ENCODE assay signal across 22 cellular contexts in the genomic region with DNA sequence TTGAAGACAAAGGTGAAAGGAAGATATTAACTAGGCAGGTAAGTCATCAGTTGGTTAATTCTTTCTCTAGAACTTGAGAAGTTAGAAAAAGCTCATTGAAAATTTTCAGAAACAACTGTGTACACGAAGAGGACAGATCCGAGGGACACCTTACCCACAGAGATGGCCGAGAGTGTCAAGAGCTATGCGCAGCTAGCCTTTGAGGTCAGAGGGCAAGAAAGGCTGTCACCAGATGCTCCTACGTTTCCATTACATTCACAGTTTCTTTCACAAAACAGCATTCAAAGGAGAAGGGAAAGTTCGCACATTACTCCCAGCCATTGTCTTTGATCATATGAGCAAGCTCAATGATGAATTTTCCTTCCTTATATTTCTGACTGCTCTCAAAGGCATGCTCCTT. TPM values are rescaled to one million over a fixed set of nuclear protein-coding genes. Genes with fewer than 3 reads are reported as not detected.
DNase-seq lines count a peak whose midpoint lies in the region; ATAC-seq and TF ChIP-seq lines count a peak whose summit lies in the region.
"Had no signal": no experiment of that assay in that cellular context is flagged by ENCODE, and none has a peak within 500 bp of the region (broad histone marks: within the 10 kb centered on the region; RNA-seq: fewer than 3 reads in every experiment).

No MANE protein-coding gene starts in this region.

- peak overlapping the region; percentile 65 for H3K27ac Mint-ChIP-seq in CD4-positive, alpha-beta T cell
- H3K27ac Mint-ChIP-seq in CD8-positive, alpha-beta memory T cell, result peak overlapping the region in 5 of 8 donors; percentile 9 to 63 (median 32)
- peak overlapping the region; percentile 11 for H3K27ac Mint-ChIP-seq in activated naive CD8-positive, alpha-beta T cell treated with anti-CD3 and anti-CD28 coated beads for 36 hours
- H3K27ac Mint-ChIP-seq in nephron progenitor cell, result peak overlapping the region; percentile 53
- H3K27ac Mint-ChIP-seq: B cell, GM23338 had no signal

- H3K36me3 ChIP-seq in CD8-positive, alpha-beta memory T cell (ENCODE audit: insufficient read depth, low read length), result peaks cover 23% of the 10 kb centered on the region

- intact Hi-C loops in CD4-positive, alpha-beta T cell (cut with DNase I, micrococcal nuclease), result no loop called here

- H3K27ac ChIP-seq in CD4-positive, alpha-beta T cell (ENCODE audit: low read depth, low read length), result no peak overlapping the region
- H3K27ac ChIP-seq in CD8-positive, alpha-beta memory T cell (ENCODE audit: low read depth, low read length), result no peak overlapping the region
- H3K27ac ChIP-seq: A549 had no signal

- H3K4me1 ChIP-seq in CD8-positive, alpha-beta memory T cell (ENCODE audit: insufficient read depth, low read length), result no peaks in the 10 kb centered on the region
- H3K4me1 ChIP-seq: A549 had no signal

- POLR2A ChIA-PET in CD4-positive, alpha-beta T cell (lab: Charles Lee), result interaction anchor here (0.6 kb wide), 1 partner anchor 431 kb away, joined by 3 read pairs; no protein-coding TSS in a partner anchor
- POLR2A ChIA-PET in CD8-positive, alpha-beta memory T cell (lab: Charles Lee), result no interaction called here

- no peaks in the 10 kb centered on the region for H3K4me1 Mint-ChIP-seq in CD4-positive, alpha-beta T cell (ENCODE audit: low read depth)
- H3K4me1 Mint-ChIP-seq in CD8-positive, alpha-beta memory T cell, result no peaks in the 10 kb centered on the region
- peaks cover 6% of the 10 kb centered on the region for H3K4me1 Mint-ChIP-seq in activated naive CD8-positive, alpha-beta T cell treated with anti-CD3 and anti-CD28 coated beads for 36 hours
- H3K4me1 Mint-ChIP-seq in nephron progenitor cell, result peaks cover 51% of the 10 kb centered on the region
- H3K4me1 Mint-ChIP-seq: B cell, CD14-positive monocyte had no signal

- H3K27me3 ChIP-seq in CD4-positive, alpha-beta T cell (ENCODE audit: control insufficient read depth, insufficient read depth, low read length), result no peaks in the 10 kb centered on the region
- H3K27me3 ChIP-seq in CD8-positive, alpha-beta memory T cell (ENCODE audit: insufficient read depth, low read length, poor library complexity, severe bottlenecking), result no peaks in the 10 kb centered on the region

- H3K4me3 ChIP-seq in CD8-positive, alpha-beta memory T cell (ENCODE audit: low read length), result no peak overlapping the region
- H3K4me3 ChIP-seq: A549, GM23338 had no signal

- H3K36me3 Mint-ChIP-seq in CD4-positive, alpha-beta T cell (ENCODE audit: low read depth), result peaks cover 14% of the 10 kb centered on the region
- H3K36me3 Mint-ChIP-seq in CD8-positive, alpha-beta memory T cell, result peaks cover 0 to 72% (median 7%) of the 10 kb centered on the region in 3 donors
- H3K36me3 Mint-ChIP-seq in activated naive CD8-positive, alpha-beta T cell treated with anti-CD3 and anti-CD28 coated beads for 36 hours, result no peaks in the 10 kb centered on the region
- H3K36me3 Mint-ChIP-seq in nephron progenitor cell (ENCODE audit: low read depth), result peaks cover 53% of the 10 kb centered on the region

- TF ChIP-seq CTCF in CD4-positive, alpha-beta T cell (IDR thresholded peaks at IDR 0.05), result no peak
- TF ChIP-seq CTCF in nephron progenitor cell (IDR thresholded peaks at IDR 0.05), result no peak

- no peak for ATAC-seq in CD4-positive, alpha-beta T cell (ENCODE audit: poor library complexity)
- ATAC-seq in HG02938 (IDR thresholded peaks at IDR 0.05; ENCODE audit: unreplicated experiment), result no peak
- ATAC-seq: A549, GM23338, Right ventricle myocardium inferior had no signal

- no peaks in the 10 kb centered on the region for H3K27me3 Mint-ChIP-seq in CD4-positive, alpha-beta T cell
- peaks cover 0 to 1% of the 10 kb centered on the region in 2 donors for H3K27me3 Mint-ChIP-seq in CD8-positive, alpha-beta memory T cell
- no peaks in the 10 kb centered on the region for H3K27me3 Mint-ChIP-seq in activated naive CD8-positive, alpha-beta T cell treated with anti-CD3 and anti-CD28 coated beads for 36 hours
- no peaks in the 10 kb centered on the region for H3K27me3 Mint-ChIP-seq in nephron progenitor cell (ENCODE audit: low read depth, poor library complexity)
- H3K27me3 Mint-ChIP-seq: B cell had no signal

- no peaks in the 10 kb centered on the region for H3K9me3 Mint-ChIP-seq in CD4-positive, alpha-beta T cell
- H3K9me3 Mint-ChIP-seq in CD8-positive, alpha-beta memory T cell, result no peaks in the 10 kb centered on the region
- H3K9me3 Mint-ChIP-seq in activated naive CD8-positive, alpha-beta T cell treated with anti-CD3 and anti-CD28 coated beads for 36 hours, result no peaks in the 10 kb centered on the region
- H3K9me3 Mint-ChIP-seq in nephron progenitor cell, result no peaks in the 10 kb centered on the region
- H3K9me3 Mint-ChIP-seq: CD14-positive monocyte, GM23338 had no signal

- CTCF ChIA-PET in CD4-positive, alpha-beta T cell (lab: Charles Lee), result no interaction called here
- CTCF ChIA-PET in CD8-positive, alpha-beta memory T cell (lab: Charles Lee), result interaction anchor here (1.7 kb wide), 1 partner anchor 237 kb away, joined by 3 read pairs; no protein-coding TSS in a partner anchor

- no peak for DNase-seq in CD4-positive, alpha-beta T cell
- no peak for DNase-seq in CD8-positive, alpha-beta memory T cell
- DNase-seq in activated naive CD8-positive, alpha-beta T cell treated with anti-CD3 and anti-CD28 coated beads for 36 hours, result no peak
- no peak for DNase-seq in nephron progenitor cell
- no peak for DNase-seq in epidermal melanocyte (ENCODE audit: insufficient read length, low spot score)
- no peak for DNase-seq in DMS153 (lab: John Stamatoyannopoulos, UW)
- DNase-seq: GDM1, HCEC 1CT, IMR-90, Karpas-422, MV-4-11, NCI-H1105 treated with DMSO at 0.1 percent for 48 hours, NCI-H1694, NCI-H2081 treated with DMSO at 0.1 percent for 48 hours, NCI-H446, NCI-H526 had no signal

- H3K9me3 ChIP-seq in CD4-positive, alpha-beta T cell (ENCODE audit: control insufficient read depth, low read length), result no peaks in the 10 kb centered on the region
- no peaks in the 10 kb centered on the region for H3K9me3 ChIP-seq in CD8-positive, alpha-beta memory T cell (ENCODE audit: low read length)
- H3K9me3 ChIP-seq: A549 had no signal

- H3K4me3 Mint-ChIP-seq in CD4-positive, alpha-beta T cell, result no peak overlapping the region
- no peak overlapping the region for H3K4me3 Mint-ChIP-seq in CD8-positive, alpha-beta memory T cell
- no peak overlapping the region for H3K4me3 Mint-ChIP-seq in activated naive CD8-positive, alpha-beta T cell treated with anti-CD3 and anti-CD28 coated beads for 36 hours
- no peak overlapping the region for H3K4me3 Mint-ChIP-seq in nephron progenitor cell
- H3K4me3 Mint-ChIP-seq: B cell, CD14-positive monocyte, GM23338 had no signal

RNA-seq across cellular contexts. Expression of gene YPEL1, which starts 34.8 kb away (rescaled TPM):
- 1 to 10 TPM; 2.3 to 2.6 TPM for total RNA-seq in CD4-positive, alpha-beta T cell
- 1 to 10 TPM; 2.4 to 2.6 TPM for total RNA-seq in CD8-positive, alpha-beta memory T cell
- polyA plus RNA-seq in CD8-positive, alpha-beta memory T cell, result 27.0 TPM
- total RNA-seq in activated naive CD8-positive, alpha-beta T cell treated with anti-CD3 and anti-CD28 coated beads for 36 hours, result under 1 TPM; 0.60 to 0.72 TPM

RNA-seq across cellular contexts. Expression of gene PPIL2, which starts 35.0 kb away (rescaled TPM):
- total RNA-seq in CD4-positive, alpha-beta T cell, result 10 to 100 TPM; 43.8 to 46.2 TPM
- total RNA-seq in CD8-positive, alpha-beta memory T cell, result 10 to 100 TPM; 42.4 to 47.3 TPM
- polyA plus RNA-seq in CD8-positive, alpha-beta memory T cell, result 38.7 TPM
- 10 to 100 TPM; 41.6 to 43.8 TPM for total RNA-seq in activated naive CD8-positive, alpha-beta T cell treated with anti-CD3 and anti-CD28 coated beads for 36 hours

RNA-seq across cellular contexts. Expression of gene SDF2L1, which starts 58.7 kb away (rescaled TPM):
- 10 to 100 TPM; 20.0 to 21.2 TPM for total RNA-seq in CD4-positive, alpha-beta T cell
- total RNA-seq in CD8-positive, alpha-beta memory T cell, result 10 to 100 TPM; 71.5 to 74.7 TPM
- 99.6 TPM for polyA plus RNA-seq in CD8-positive, alpha-beta memory T cell
- 10 to 100 TPM; 52.6 to 53.8 TPM for total RNA-seq in activated naive CD8-positive, alpha-beta T cell treated with anti-CD3 and anti-CD28 coated beads for 36 hours

Comparison
In these comparisons a context has a peak if more than half of its experiments do, and no peak if none do; other contexts are left out.
1. H3K27ac Mint-ChIP-seq: peak in every context shown above with its lines; median percentile 65 in CD4-positive, alpha-beta T cell; 53 in nephron progenitor cell; 32 in CD8-positive, alpha-beta memory T cell; 11 in activated naive CD8-positive, alpha-beta T cell treated with anti-CD3 and anti-CD28 coated beads for 36 hours.